ENCODE assay signal across 21 cellular contexts in the genomic region with DNA sequence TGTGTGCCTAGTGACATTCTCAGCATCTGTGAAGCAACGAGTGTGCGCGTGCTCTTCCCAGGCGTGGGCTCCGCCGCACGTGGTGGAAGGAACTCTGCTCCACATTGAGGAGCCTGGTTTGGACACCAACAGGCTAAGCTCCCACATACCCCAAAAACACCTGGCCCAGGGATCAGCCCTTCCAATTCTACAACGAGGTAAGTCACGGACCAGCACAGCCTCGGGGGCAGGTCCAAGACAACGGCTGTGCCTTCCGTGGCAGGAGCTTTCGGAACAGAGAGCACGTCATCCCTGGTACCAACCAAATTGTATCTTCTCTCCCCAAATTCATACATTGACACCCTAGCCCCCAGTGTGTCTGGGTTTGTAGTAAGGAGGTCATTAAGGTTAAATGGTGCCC.
"Had no signal": no experiment of that assay in that cellular context is flagged by ENCODE, and none has a peak within 500 bp of the region (broad histone marks: within the 10 kb centered on the region; RNA-seq: fewer than 3 reads in every experiment).

No MANE protein-coding gene starts in this region.

- H3K9me3 ChIP-seq: gastroesophageal sphincter, mucosa of descending colon, neutrophil, thoracic aorta, transverse colon, uterus had no signal

- H3K4me3 ChIP-seq: coronary artery, dorsolateral prefrontal cortex, gastroesophageal sphincter, mucosa of descending colon, thoracic aorta, transverse colon, uterus had no signal

- H3K36me3 ChIP-seq: gastroesophageal sphincter, neutrophil, thoracic aorta, transverse colon, uterus had no signal

- ATAC-seq: esophagus mucosa; gastroesophageal sphincter; left colon; mucosa of descending colon; naive thymus-derived CD8-positive, alpha-beta T cell; right cardiac atrium; stimulated activated naive B cell treated with anti-CD40 and anti-IgM and Interleukin-4, amounts not matched to agents 10 μg/mL and 1 μg/mL and 100 μg/mL, for 72 hours; stimulated activated naive CD8-positive, alpha-beta T cell treated with anti-CD3 and anti-CD28 coated beads, Interleukin-15, amount 100 ng/mL, for 72 hours had no signal

- H3K27ac ChIP-seq: coronary artery, dorsolateral prefrontal cortex, gastroesophageal sphincter, neutrophil, thoracic aorta, transverse colon, uterus had no signal

- FAIRE-seq: endometrium had no signal

- H3K27me3 ChIP-seq: transverse colon, uterus had no signal

- DNase-seq: central memory CD4-positive, alpha-beta T cell; effector memory CD4-positive, alpha-beta T cell; glutamatergic neuron; immature natural killer cell; naive thymus-derived CD8-positive, alpha-beta T cell; right cardiac atrium; stimulated activated CD4-positive, alpha-beta T cell treated with anti-CD3 and anti-CD28 coated beads, Interleukin-2, amount 100 ng/mL, for 24 hours; stimulated activated CD4-positive, alpha-beta T cell treated with anti-CD3 and anti-CD28 coated beads, Interleukin-4, amount 100 ng/mL, for 4 hours; stimulated activated naive B cell treated with anti-CD40 and anti-IgM and Interleukin-4, amounts not matched to agents 10 μg/mL and 1 μg/mL and 100 μg/mL, for 72 hours; stimulated activated naive CD8-positive, alpha-beta T cell treated with anti-CD3 and anti-CD28 coated beads, Interleukin-15, amount 100 ng/mL, for 72 hours; transverse colon had no signal

- H3K4me1 ChIP-seq: gastroesophageal sphincter, uterus had no signal
